In genomic region chr5:39541920-39542319, GRCh38 we compare ENCODE assay signal across 17 cellular contexts.
"Had no signal": no experiment of that assay in that cellular context is flagged by ENCODE, and none has a peak within 500 bp of the region (broad histone marks: within the 10 kb centered on the region; RNA-seq: fewer than 3 reads in every experiment).

No MANE protein-coding gene starts in this region.

- ATAC-seq: gastroesophageal sphincter; psoas muscle; stimulated activated naive CD8-positive, alpha-beta T cell treated with anti-CD3 and anti-CD28 coated beads, Interleukin-15, Interleukin-2, amounts not matched to agents 100 U/mL and 50 U/mL, for 24 hours; WTC11 had no signal

- DNase-seq: activated CD4-positive, alpha-beta T cell treated with anti-CD3 and anti-CD28 coated beads, Interleukin-2, amount 50 U/mL, for 4 hours; activated CD8-positive, alpha-beta memory T cell treated with anti-CD3 and anti-CD28 coated beads for 24 hours; activated CD8-positive, alpha-beta memory T cell treated with anti-CD3 and anti-CD28 coated beads, Interleukin-2, amount 50 U/mL, for 4 hours; activated naive CD4-positive, alpha-beta T cell; activated T-cell treated with anti-CD3 and anti-CD28 coated beads, Interleukin-2, amount 50 U/mL, for 24 hours; central memory CD4-positive, alpha-beta T cell; dorsolateral prefrontal cortex; head of caudate nucleus; left ventricle myocardium superior; midbrain; pancreas; psoas muscle; stimulated activated CD4-positive, alpha-beta T cell treated with anti-CD3 and anti-CD28 coated beads, Interleukin-4, amount 100 ng/mL, for 24 hours; stimulated activated naive CD8-positive, alpha-beta T cell treated with anti-CD3 and anti-CD28 coated beads, Interleukin-15, Interleukin-2, amounts not matched to agents 100 U/mL and 50 U/mL, for 24 hours; thyroid gland had no signal
